Comparison of ENCODE assay signal across 11 cellular contexts in the genomic region with DNA sequence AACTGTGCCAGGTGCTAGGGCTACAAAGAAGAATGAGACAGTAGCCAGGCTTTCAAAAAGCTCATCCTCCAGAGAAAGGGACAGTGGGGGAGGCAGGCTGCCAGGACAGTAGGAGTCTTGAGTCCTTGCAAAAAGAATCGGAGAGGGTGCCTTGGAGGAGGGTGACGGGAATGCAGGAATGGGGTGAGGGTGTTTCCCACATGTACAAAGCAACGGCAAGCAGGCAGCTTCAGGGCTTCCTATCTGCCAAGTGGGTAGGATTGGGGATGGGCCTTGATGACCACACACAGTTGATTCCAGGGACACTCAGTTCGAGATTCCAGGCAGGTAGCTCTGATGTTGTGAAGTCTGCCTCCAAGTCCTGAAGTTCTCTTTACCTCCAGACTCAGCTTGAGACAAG. TPM values are rescaled to one million over a fixed set of nuclear protein-coding genes. Genes with fewer than 3 reads are reported as not detected.
DNase-seq lines count a peak whose midpoint lies in the region; ATAC-seq and TF ChIP-seq lines count a peak whose summit lies in the region.
"Had no signal": no experiment of that assay in that cellular context is flagged by ENCODE, and none has a peak within 500 bp of the region (broad histone marks: within the 10 kb centered on the region; RNA-seq: fewer than 3 reads in every experiment).

No MANE protein-coding gene starts in this region.

- no peak overlapping the region for H3K27ac Mint-ChIP-seq in activated T-cell treated with anti-CD3 and anti-CD28 coated beads, Interleukin-2, amount 50 U/mL, for 72 hours
- no peak overlapping the region for H3K27ac Mint-ChIP-seq in glutamatergic neuron (ENCODE audit: unreplicated experiment)
- no peak overlapping the region for H3K27ac Mint-ChIP-seq in stimulated activated naive B cell treated with anti-CD40 and anti-IgM and Interleukin-4, amounts not matched to agents 10 μg/mL and 1 μg/mL and 100 μg/mL, for 72 hours

- no peaks in the 10 kb centered on the region for H3K9me3 Mint-ChIP-seq in activated T-cell treated with anti-CD3 and anti-CD28 coated beads, Interleukin-2, amount 50 U/mL, for 72 hours
- peaks cover 2% of the 10 kb centered on the region for H3K9me3 Mint-ChIP-seq in glutamatergic neuron (ENCODE audit: unreplicated experiment)
- H3K9me3 Mint-ChIP-seq in stimulated activated naive B cell treated with anti-CD40 and anti-IgM and Interleukin-4, amounts not matched to agents 10 μg/mL and 1 μg/mL and 100 μg/mL, for 72 hours = no peaks in the 10 kb centered on the region

- H3K27ac ChIP-seq in SJSA1 (peak overlapping the region; percentile 12; the same call in 1 of the 2 replicates), vagina (no peak overlapping the region)
- H3K27ac ChIP-seq: ascending aorta, epithelial cell of prostate had no signal

- no peak overlapping the region for H3K4me3 ChIP-seq in SJSA1
- peak overlapping the region in 1 of 2 donors; percentile 11 for H3K4me3 ChIP-seq in vagina
- H3K4me3 ChIP-seq: mucosa of descending colon had no signal

- H3K4me3 Mint-ChIP-seq in activated T-cell treated with anti-CD3 and anti-CD28 coated beads, Interleukin-2, amount 50 U/mL, for 72 hours = peak overlapping the region; percentile 89 to 95
- H3K4me3 Mint-ChIP-seq in glutamatergic neuron (ENCODE audit: unreplicated experiment) = peak overlapping the region; percentile 3
- H3K4me3 Mint-ChIP-seq in stimulated activated naive B cell treated with anti-CD40 and anti-IgM and Interleukin-4, amounts not matched to agents 10 μg/mL and 1 μg/mL and 100 μg/mL, for 72 hours = peak overlapping the region; percentile 16 to 84

- H3K9me3 ChIP-seq in SJSA1 (replicated peaks) = no peaks in the 10 kb centered on the region
- no peaks in the 10 kb centered on the region for H3K9me3 ChIP-seq in vagina
- H3K9me3 ChIP-seq: ascending aorta, mucosa of descending colon had no signal

- H3K36me3 ChIP-seq in SJSA1 (no peaks in the 10 kb centered on the region), vagina (no peaks in the 10 kb centered on the region)
- H3K36me3 ChIP-seq: ascending aorta had no signal

- TF ChIP-seq CTCF in glutamatergic neuron (IDR thresholded peaks at IDR 0.05; ENCODE audit: partially characterized antibody, unreplicated experiment) (no peak), vagina (IDR thresholded peaks at IDR 0.05) (no peak)

- H3K4me1 ChIP-seq in SJSA1 (replicated peaks) (peaks cover 16% of the 10 kb centered on the region), vagina (peaks cover 15% of the 10 kb centered on the region)

- H3K4me1 Mint-ChIP-seq in activated T-cell treated with anti-CD3 and anti-CD28 coated beads, Interleukin-2, amount 50 U/mL, for 72 hours (ENCODE audit: low read depth) = peaks cover 30% of the 10 kb centered on the region
- H3K4me1 Mint-ChIP-seq in glutamatergic neuron (ENCODE audit: low read depth, unreplicated experiment) = peaks cover 6% of the 10 kb centered on the region
- peaks cover 10 to 28% of the 10 kb centered on the region in 2 donors for H3K4me1 Mint-ChIP-seq in stimulated activated naive B cell treated with anti-CD40 and anti-IgM and Interleukin-4, amounts not matched to agents 10 μg/mL and 1 μg/mL and 100 μg/mL, for 72 hours

- no peaks in the 10 kb centered on the region for H3K36me3 Mint-ChIP-seq in activated T-cell treated with anti-CD3 and anti-CD28 coated beads, Interleukin-2, amount 50 U/mL, for 72 hours (ENCODE audit: insufficient read depth in 2 of 2)
- peaks cover 4% of the 10 kb centered on the region for H3K36me3 Mint-ChIP-seq in glutamatergic neuron (ENCODE audit: unreplicated experiment)
- no peaks in the 10 kb centered on the region for H3K36me3 Mint-ChIP-seq in stimulated activated naive B cell treated with anti-CD40 and anti-IgM and Interleukin-4, amounts not matched to agents 10 μg/mL and 1 μg/mL and 100 μg/mL, for 72 hours

- intact Hi-C loops in vagina (cut with DNase I) = loop anchor here (10.0 kb wide), 1 partner anchor 185 kb away; a partner anchor contains a TSS

- DNase-seq in activated T-cell treated with anti-CD3 and anti-CD28 coated beads, Interleukin-2, amount 50 U/mL, for 72 hours = no peak
- no peak for DNase-seq in activated T-cell treated with anti-CD3 and anti-CD28 coated beads, Interleukin-2, amount 50 U/mL, for 1 hour
- DNase-seq in SJSA1 (ENCODE audit: low read depth in 1 of 2, low spot score in 2 of 2) = no peak
- DNase-seq in glutamatergic neuron = no peak
- DNase-seq in stimulated activated naive B cell treated with anti-CD40 and anti-IgM and Interleukin-4, amounts not matched to agents 10 μg/mL and 1 μg/mL and 100 μg/mL, for 72 hours = no peak
- no peak for DNase-seq in RKO (ENCODE audit: low spot score)
- DNase-seq in vagina (ENCODE audit: extremely low spot score in 2 of 2) = no peak
- DNase-seq in dermis blood vessel endothelial cell = no peak
- DNase-seq: mucosa of descending colon had no signal

- TF ChIP-seq POLR2A in vagina (IDR thresholded peaks at IDR 0.05) = no peak

- peaks cover 7% of the 10 kb centered on the region for H3K27me3 Mint-ChIP-seq in activated T-cell treated with anti-CD3 and anti-CD28 coated beads, Interleukin-2, amount 50 U/mL, for 72 hours (ENCODE audit: low read depth)
- H3K27me3 Mint-ChIP-seq in glutamatergic neuron (ENCODE audit: unreplicated experiment) = peaks cover 9% of the 10 kb centered on the region
- H3K27me3 Mint-ChIP-seq in stimulated activated naive B cell treated with anti-CD40 and anti-IgM and Interleukin-4, amounts not matched to agents 10 μg/mL and 1 μg/mL and 100 μg/mL, for 72 hours = peaks cover 27 to 38% of the 10 kb centered on the region in 2 donors

- H3K27me3 ChIP-seq in SJSA1 (replicated peaks) (no peaks in the 10 kb centered on the region), vagina (no peaks in the 10 kb centered on the region)
- H3K27me3 ChIP-seq: ascending aorta had no signal

- ATAC-seq in activated T-cell treated with anti-CD3 and anti-CD28 coated beads, Interleukin-2, amount 50 U/mL, for 72 hours (replicated peaks in 1 of 2) = no peak
- ATAC-seq in stimulated activated naive B cell treated with anti-CD40 and anti-IgM and Interleukin-4, amounts not matched to agents 10 μg/mL and 1 μg/mL and 100 μg/mL, for 72 hours (replicated peaks) = no peak

RNA-seq across cellular contexts. Expression of a gene that starts 54.4 kb away (rescaled TPM):
- total RNA-seq in activated T-cell treated with anti-CD3 and anti-CD28 coated beads, Interleukin-2, amount 50 U/mL, for 72 hours = 1 to 10 TPM; 4.0 to 4.5 TPM
- total RNA-seq in SJSA1 (2014; rRNA removed; shearing (Covaris generic)) = 1.6 TPM in 1 of 2 replicates, not detected in the other
- not detected for total RNA-seq in glutamatergic neuron (ENCODE audit: unreplicated experiment)
- 2.7 TPM for total RNA-seq in vagina
- total RNA-seq in dermis blood vessel endothelial cell = 3.2 and 4.1 TPM in 2 replicates

RNA-seq across cellular contexts. Expression of a gene that starts 54.6 kb away (rescaled TPM):
- 10 to 100 TPM; 25.0 to 34.6 TPM for total RNA-seq in activated T-cell treated with anti-CD3 and anti-CD28 coated beads, Interleukin-2, amount 50 U/mL, for 72 hours
- total RNA-seq in SJSA1 (2014; rRNA removed; shearing (Covaris generic)) = 2.0 and 2.4 TPM in 2 replicates
- 2.8 TPM for total RNA-seq in glutamatergic neuron (ENCODE audit: unreplicated experiment)
- 13.0 TPM for total RNA-seq in vagina
- 13.0 and 17.9 TPM in 2 replicates for total RNA-seq in dermis blood vessel endothelial cell

Comparison
In these comparisons a context has a peak if more than half of its experiments do, and no peak if none do; other contexts are left out.
1. H3K4me3 Mint-ChIP-seq: peak in every context shown above with its lines; median percentile 92 in activated T-cell treated with anti-CD3 and anti-CD28 coated beads, Interleukin-2, amount 50 U/mL, for 72 hours; 50 in stimulated activated naive B cell treated with anti-CD40 and anti-IgM and Interleukin-4, amounts not matched to agents 10 μg/mL and 1 μg/mL and 100 μg/mL, for 72 hours; 3 in glutamatergic neuron.